Comparison of ENCODE assay signal across 25 cellular contexts in genomic region chr1:118143136-118143535, GRCh38. TPM values are rescaled to one million over a fixed set of nuclear protein-coding genes. Genes with fewer than 3 reads are reported as not detected.
"Had no signal": no experiment of that assay in that cellular context is flagged by ENCODE, and none has a peak within 500 bp of the region (broad histone marks: within the 10 kb centered on the region; RNA-seq: fewer than 3 reads in every experiment).

No MANE protein-coding gene starts in this region.

- H3K36me3 ChIP-seq: ascending aorta, Peyer's patch had no signal

- H3K4me1 ChIP-seq: ascending aorta, Peyer's patch had no signal

- H3K27ac ChIP-seq: ascending aorta, Peyer's patch, RWPE1 had no signal

- FAIRE-seq: K562 had no signal

- H3K4me3 ChIP-seq: ascending aorta, K562, Peyer's patch had no signal

- DNase-seq: activated CD4-positive, alpha-beta T cell treated with anti-CD3 and anti-CD28 coated beads for 4 hours; activated CD8-positive, alpha-beta T cell treated with anti-CD3 and anti-CD28 coated beads, Interleukin-2, amount 10 ng/mL, durations not matched to agents 7 days and 5 days; activated effector memory CD4-positive, alpha-beta T cell treated with anti-CD3 and anti-CD28 coated beads, Interleukin-2, amount 50 U/mL, for 16 hours; activated naive CD4-positive, alpha-beta T cell treated with Interleukin-2 at 50 U/mL for 16 hours; activated naive CD8-positive, alpha-beta T cell treated with anti-CD3 and anti-CD28 coated beads, Interleukin-2, amount 50 U/mL, for 24 hours; activated T-cell treated with anti-CD3 and anti-CD28 coated beads, Interleukin-2, amount 50 U/mL, for 4 hours; amniotic stem cell; cerebellar nuclear complex; Karpas-422; NCI-H1105 treated with DMSO at 0.1 percent for 48 hours; NCI-H1436 treated with DMSO at 0.1 percent for 48 hours; NCI-H187; NCI-H2081 treated with DMSO at 0.1 percent for 48 hours; NCI-H526; NCI-H774; Peyer's patch; SHP77 treated with DMSO at 0.1 percent for 48 hours had no signal

- H3K9me3 ChIP-seq: ascending aorta, Peyer's patch had no signal

- H3K27me3 ChIP-seq: ascending aorta, Peyer's patch had no signal

RNA-seq across cellular contexts. Expression of gene SPAG17, which starts 41.9 kb away (rescaled TPM):
- total RNA-seq: activated CD8-positive, alpha-beta T cell treated with anti-CD3 and anti-CD28 coated beads, Interleukin-2, amount 10 ng/mL, durations not matched to agents 7 days and 5 days; activated naive CD4-positive, alpha-beta T cell treated with anti-CD3 and anti-CD28 coated beads, Interleukin-2, amount 50 U/mL, for 72 hours; activated T-cell treated with anti-CD3 and anti-CD28 coated beads, Interleukin-2, amount 50 U/mL, for 4 hours; ascending aorta; cardiac septum; NCI-H460; OCI-LY7; Peyer's patch; SK-MEL-5 had no signal
